ENCODE assay signal across 8 cellular contexts in the genomic region with DNA sequence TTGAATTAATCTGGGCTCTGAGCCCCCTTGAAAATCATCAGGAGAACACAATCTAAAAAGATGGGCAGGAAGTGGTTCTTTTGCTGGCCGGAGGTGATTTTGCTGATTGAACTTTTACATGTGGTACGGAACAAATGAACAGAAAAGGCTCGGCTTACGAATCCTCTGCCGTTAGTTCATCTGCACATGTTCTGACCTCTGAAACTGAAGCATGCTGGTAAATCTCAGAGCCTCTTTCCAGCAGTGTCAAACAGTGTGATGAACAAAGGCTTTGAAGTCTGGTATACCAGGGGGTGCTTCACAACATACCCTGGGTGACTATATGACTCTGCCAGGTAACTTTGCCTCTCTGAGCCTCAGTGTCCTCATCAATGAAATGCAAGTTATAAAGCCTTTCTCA.
DNase-seq lines count a peak whose midpoint lies in the region; ATAC-seq and TF ChIP-seq lines count a peak whose summit lies in the region.

No MANE protein-coding gene starts in this region.

- no peaks in the 10 kb centered on the region for H3K27me3 Mint-ChIP-seq in chondrocyte (ENCODE audit: low read depth)

- DNase-seq in chondrocyte (ENCODE audit: low spot score) = no peak
- no peak for DNase-seq in medulla oblongata (ENCODE audit: extremely low spot score)
- DNase-seq in SHP77 (lab: John Stamatoyannopoulos, UW) = no peak
- DNase-seq in UCSD-AML1 (lab: John Stamatoyannopoulos, UW; ENCODE audit: unreplicated experiment) = no peak

- TF ChIP-seq CTCF in chondrocyte (IDR thresholded peaks at IDR 0.05) = no peak

- H3K4me1 Mint-ChIP-seq in chondrocyte (ENCODE audit: low read depth) = peaks cover 45% of the 10 kb centered on the region

- no peak overlapping the region for H3K4me3 Mint-ChIP-seq in chondrocyte (ENCODE audit: unreplicated experiment)

- peak overlapping the region; percentile 74 for H3K27ac Mint-ChIP-seq in chondrocyte (ENCODE audit: unreplicated experiment)

- H3K36me3 Mint-ChIP-seq in chondrocyte (ENCODE audit: low read depth) = no peaks in the 10 kb centered on the region

- no peak overlapping the region for H3K4me3 ChIP-seq in skeletal muscle tissue (ENCODE audit: low read length in 3 of 3)

- no peaks in the 10 kb centered on the region for H3K36me3 ChIP-seq in skeletal muscle tissue (ENCODE audit: control insufficient read depth in 3 of 3, insufficient read depth in 3 of 3, low read length in 3 of 3)

- H3K4me1 ChIP-seq in skeletal muscle tissue (ENCODE audit: control insufficient read depth in 3 of 3, insufficient read depth in 3 of 3, low read length in 3 of 3) = peaks cover 3 to 13% (median 4%) of the 10 kb centered on the region in 3 donors

- H3K27ac ChIP-seq in skeletal muscle tissue (ENCODE audit: low read depth, low read length) = peak overlapping the region; percentile 15

- no peaks in the 10 kb centered on the region for H3K9me3 Mint-ChIP-seq in chondrocyte (ENCODE audit: low read depth)

- H3K9me3 ChIP-seq in skeletal muscle tissue (ENCODE audit: control insufficient read depth in 3 of 3, low read length in 3 of 3) = no peaks in the 10 kb centered on the region

- peaks cover 0 to 3% (median 0%) of the 10 kb centered on the region in 3 donors for H3K27me3 ChIP-seq in skeletal muscle tissue (ENCODE audit: control insufficient read depth in 3 of 3, insufficient read depth in 3 of 3, low read length in 3 of 3)

- ATAC-seq in GM18511 (IDR thresholded peaks at IDR 0.05; ENCODE audit: unreplicated experiment) = peak; percentile 52
- ATAC-seq in HG03097 (IDR thresholded peaks at IDR 0.05; ENCODE audit: low FRiP score, unreplicated experiment) = peak; percentile 48
- ATAC-seq in HG02840 (IDR thresholded peaks at IDR 0.05; ENCODE audit: low FRiP score, unreplicated experiment) = no peak

- H3K9ac ChIP-seq in skeletal muscle tissue (ENCODE audit: low read depth in 1 of 3, low read length in 3 of 3) = no peak overlapping the region
